23 cellular contexts compared by ENCODE assay signal in genomic region chr1:233433436-233434213, GRCh38.
DNase-seq lines count a peak whose midpoint lies in the region; ATAC-seq and TF ChIP-seq lines count a peak whose summit lies in the region.
"Had no signal": no experiment of that assay in that cellular context is flagged by ENCODE, and none has a peak within 500 bp of the region (broad histone marks: within the 10 kb centered on the region; RNA-seq: fewer than 3 reads in every experiment).

No MANE protein-coding gene starts in this region.

- H3K27ac ChIP-seq in GM23338 (ENCODE audit: low read depth), result peak overlapping the region; percentile 24; the same call in 1 of the 2 replicates
- H3K27ac ChIP-seq in hepatocyte, result peak overlapping the region; percentile 11
- H3K27ac ChIP-seq: RWPE1, SK-N-MC had no signal

- peaks cover 9% of the 10 kb centered on the region for H3K4me1 ChIP-seq in GM23338 (ENCODE audit: insufficient read depth)
- H3K4me1 ChIP-seq in hepatocyte (ENCODE audit: insufficient read depth), result peaks cover 7% of the 10 kb centered on the region
- H3K4me1 ChIP-seq: HAP-1 had no signal

- no peaks in the 10 kb centered on the region for H3K9me3 ChIP-seq in hepatocyte (ENCODE audit: low read depth)
- H3K9me3 ChIP-seq: HAP-1 had no signal

- H3K36me3 Mint-ChIP-seq in GM23338 (ENCODE audit: low read depth) (no peaks in the 10 kb centered on the region; the same call in 2 of the 3 replicates), nephron (ENCODE audit: low read depth) (no peaks in the 10 kb centered on the region)
- H3K36me3 Mint-ChIP-seq: CD4-positive, CD25-positive, alpha-beta regulatory T cell had no signal

- H3K9me3 Mint-ChIP-seq in GM23338 (peaks cover 3% of the 10 kb centered on the region; the same call in 1 of the 3 replicates), nephron (peaks cover 5% of the 10 kb centered on the region)

- 61% methylated on average over 4 of the region's 4 CpGs for WGBS in hepatocyte (ENCODE audit: low lambda C conversion rate, missing lambda C conversion rate)

- peaks cover 2% of the 10 kb centered on the region for H3K27me3 Mint-ChIP-seq in GM23338 (ENCODE audit: insufficient read depth, low read depth, poor library complexity)
- H3K27me3 Mint-ChIP-seq in nephron (ENCODE audit: low read depth), result no peaks in the 10 kb centered on the region

- DNase-seq in GM23338 (ENCODE audit: low spot score) (peak; percentile 10), NCI-H226 (peak; percentile 3), hepatocyte (ENCODE audit: low spot score) (no peak), HT-29 (ENCODE audit: low spot score) (no peak), GM10266 (ENCODE audit: extremely low spot score) (no peak)
- DNase-seq: CD4-positive, CD25-positive, alpha-beta regulatory T cell; GOT3; IMR-90; KG1; MG63; NCI-H146; NCI-H1930; NCI-H2107; NCI-H510A; SHP77 had no signal

- no peak for TF ChIP-seq CTCF in GM23338 (conservative IDR thresholded peaks at IDR 0.05; ENCODE audit: low read depth in 2 of 2)
- no peak for TF ChIP-seq CTCF in hepatocyte (IDR thresholded peaks at IDR 0.05; ENCODE audit: poor library complexity)
- TF ChIP-seq CTCF in nephron (IDR thresholded peaks at IDR 0.05; ENCODE audit: unreplicated experiment in 3 of 3), result no peak
- no peak for TF ChIP-seq CTCF in GM10266 (IDR thresholded peaks at IDR 0.05; ENCODE audit: control insufficient read depth, insufficient read depth, low read depth, missing control alignments)

- no peaks in the 10 kb centered on the region for H3K9me2 ChIP-seq in GM23338 (ENCODE audit: insufficient read depth)
- no peaks in the 10 kb centered on the region for H3K9me2 ChIP-seq in hepatocyte (replicated peaks; ENCODE audit: insufficient read depth)

- H3K27me3 ChIP-seq in GM23338 (ENCODE audit: insufficient read depth) (no peaks in the 10 kb centered on the region), hepatocyte (no peaks in the 10 kb centered on the region)
- H3K27me3 ChIP-seq: MG63 had no signal

- ATAC-seq in GM23338 (no peak), HG03432 (IDR thresholded peaks at IDR 0.05; ENCODE audit: unreplicated experiment) (no peak), HG03442 (IDR thresholded peaks at IDR 0.05; ENCODE audit: unreplicated experiment) (no peak)
- ATAC-seq: GM12878, Panc1 had no signal

- no peak overlapping the region for H2AFZ ChIP-seq in GM23338
- no peak overlapping the region for H2AFZ ChIP-seq in hepatocyte

- H3K4me2 ChIP-seq in GM23338, result no peak overlapping the region
- no peak overlapping the region for H3K4me2 ChIP-seq in hepatocyte

- no peak overlapping the region for H3K4me3 ChIP-seq in GM23338
- H3K4me3 ChIP-seq in hepatocyte, result no peak overlapping the region
- H3K4me3 ChIP-seq: GM12878, HAP-1, MG63, SK-N-MC had no signal

- no peaks in the 10 kb centered on the region for H3K36me3 ChIP-seq in GM23338 (ENCODE audit: insufficient read depth)
- H3K36me3 ChIP-seq in hepatocyte (replicated peaks; ENCODE audit: insufficient read depth, low read depth), result no peaks in the 10 kb centered on the region
- H3K36me3 ChIP-seq: HAP-1, MG63 had no signal

- H3K27ac Mint-ChIP-seq in GM23338 (no peak overlapping the region), nephron (peak overlapping the region; percentile 22 to 47 (median 35))

- H3K79me2 ChIP-seq in GM23338 (replicated peaks; ENCODE audit: insufficient read depth), result no peaks in the 10 kb centered on the region
- no peaks in the 10 kb centered on the region for H3K79me2 ChIP-seq in hepatocyte

- no peaks in the 10 kb centered on the region for H4K20me1 ChIP-seq in GM23338 (replicated peaks; ENCODE audit: insufficient read depth)
- H4K20me1 ChIP-seq in hepatocyte (ENCODE audit: insufficient read depth, poor library complexity, severe bottlenecking), result no peaks in the 10 kb centered on the region

- H3F3A ChIP-seq in GM23338 (replicated peaks; ENCODE audit: low read depth), result no peaks in the 10 kb centered on the region

- peaks cover 8% of the 10 kb centered on the region for H3K4me1 Mint-ChIP-seq in GM23338
- H3K4me1 Mint-ChIP-seq in nephron, result peaks cover 24% of the 10 kb centered on the region
- H3K4me1 Mint-ChIP-seq: CD4-positive, CD25-positive, alpha-beta regulatory T cell had no signal

- H3K4me3 Mint-ChIP-seq in GM23338 (no peak overlapping the region), nephron (no peak overlapping the region)
- H3K4me3 Mint-ChIP-seq: CD4-positive, CD25-positive, alpha-beta regulatory T cell had no signal

TF ChIP-seq in GM23338, 12 proteins besides CTCF, POLR2A, EP300 and RAD21 (continues in another document):
- TF ChIP-seq JUNB (IDR thresholded peaks at IDR 0.05; ENCODE audit: unreplicated experiment) (no peak), ETS1 (IDR thresholded peaks at IDR 0.05) (no peak), EZH2phosphoT487 (IDR thresholded peaks at IDR 0.05; ENCODE audit: unreplicated experiment) (no peak), CREB1 (CRISPR knock-in tag; IDR thresholded peaks at IDR 0.05; ENCODE audit: low read depth) (no peak), STAT1 (IDR thresholded peaks at IDR 0.05; ENCODE audit: unreplicated experiment) (no peak), ZNF114 (CRISPR knock-in tag; IDR thresholded peaks at IDR 0.05) (no peak), POLR2AphosphoS5 (IDR thresholded peaks at IDR 0.05; ENCODE audit: low read depth) (no peak), NANOG (IDR thresholded peaks at IDR 0.05; ENCODE audit: borderline replicate concordance) (no peak), ZNF462 (CRISPR knock-in tag; IDR thresholded peaks at IDR 0.05) (no peak), ZNF331 (CRISPR knock-in tag; IDR thresholded peaks at IDR 0.05; ENCODE audit: low read depth) (no peak)

Comparison
In these comparisons a context has a peak if more than half of its experiments do, and no peak if none do; other contexts are left out.
1. DNase-seq: peak in GM23338 (single experiment) and NCI-H226 (single experiment); none in hepatocyte (single experiment), HT-29 (single experiment) and GM10266 (single experiment).